In the genomic region with DNA sequence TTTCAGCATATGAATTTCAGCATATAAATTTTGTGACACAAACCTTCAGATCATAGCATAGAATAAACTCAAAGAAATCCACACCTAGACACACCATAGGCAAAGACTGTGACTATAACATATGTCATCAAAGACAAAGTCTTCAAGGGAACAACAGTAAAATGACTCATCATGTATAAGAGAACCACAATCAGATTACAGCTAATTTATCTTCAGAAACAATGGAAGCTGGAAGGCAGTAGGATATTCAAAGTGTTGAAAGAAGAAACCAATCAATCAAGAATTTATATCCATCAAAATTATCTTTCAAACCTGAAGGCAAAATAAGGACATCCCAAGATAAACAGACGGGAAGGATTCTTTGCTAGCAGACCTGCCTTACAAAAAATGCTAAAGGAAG, we compare ENCODE assay signal across 21 cellular contexts. TPM values are rescaled to one million over a fixed set of nuclear protein-coding genes. Genes with fewer than 3 reads are reported as not detected.
DNase-seq lines count a peak whose midpoint lies in the region; TF ChIP-seq lines count a peak whose summit lies in the region.
"Had no signal": no experiment of that assay in that cellular context is flagged by ENCODE, and none has a peak within 500 bp of the region (broad histone marks: within the 10 kb centered on the region; RNA-seq: fewer than 3 reads in every experiment).

No MANE protein-coding gene starts in this region.

- CTCF ChIA-PET in RWPE1 (lab: Yijun Ruan, JAX) = no interaction called here

- POLR2A ChIA-PET in RWPE1 (lab: Yijun Ruan, JAX; ENCODE audit: low non-redundant PET) = no interaction called here

- H3K27ac ChIP-seq in RWPE1 (no peak overlapping the region), right atrium auricular region (no peak overlapping the region)
- H3K27ac ChIP-seq: cardiac muscle cell, hepatocyte, tibial nerve had no signal

- no peak overlapping the region for H3K4me3 ChIP-seq in fibroblast of villous mesenchyme (ENCODE audit: low read depth, low read length)
- H3K4me3 ChIP-seq in right atrium auricular region = no peak overlapping the region
- no peak overlapping the region for H3K4me3 ChIP-seq in MG63
- H3K4me3 ChIP-seq: cardiac muscle cell, GM23338, hepatocyte, tibial nerve had no signal

- TF ChIP-seq CTCF in HFFc6 (IDR thresholded peaks at IDR 0.05) (no peak), RWPE1 (conservative IDR thresholded peaks at IDR 0.05; ENCODE audit: low read depth) (no peak), fibroblast of villous mesenchyme (IDR thresholded peaks at IDR 0.05; ENCODE audit: insufficient read depth, low read depth, low read length) (no peak), right atrium auricular region (IDR thresholded peaks at IDR 0.05) (no peak)

- H3K9me3 ChIP-seq in right atrium auricular region (no peaks in the 10 kb centered on the region), MG63 (no peaks in the 10 kb centered on the region)
- H3K9me3 ChIP-seq: BE2C, SK-N-SH, tibial nerve had no signal

- H3K27ac Mint-ChIP-seq in HFFc6 = no peak overlapping the region
- H3K27ac Mint-ChIP-seq: activated naive CD8-positive, alpha-beta T cell; GM23338; stimulated activated naive B cell treated with anti-CD40 and anti-IgM and Interleukin-4, amounts not matched to agents 10 μg/mL and 1 μg/mL and 100 μg/mL, for 72 hours had no signal

- H3K9me3 Mint-ChIP-seq in HFFc6 = peaks cover 9% of the 10 kb centered on the region
- H3K9me3 Mint-ChIP-seq: GM23338; stimulated activated naive B cell treated with anti-CD40 and anti-IgM and Interleukin-4, amounts not matched to agents 10 μg/mL and 1 μg/mL and 100 μg/mL, for 72 hours had no signal

- H3K4me3 Mint-ChIP-seq in HFFc6 = no peak overlapping the region
- H3K4me3 Mint-ChIP-seq: activated naive CD8-positive, alpha-beta T cell; GM23338; stimulated activated naive B cell treated with anti-CD40 and anti-IgM and Interleukin-4, amounts not matched to agents 10 μg/mL and 1 μg/mL and 100 μg/mL, for 72 hours had no signal

- DNase-seq in ELR (ENCODE audit: low read depth) (peak; percentile 77), HFFc6 (peak; percentile 35), RWPE1 (ENCODE audit: low spot score) (peak; percentile 54), fibroblast of villous mesenchyme (ENCODE audit: low read depth) (peak; percentile 6), Kasumi-1 (lab: John Stamatoyannopoulos, UW) (no peak), right atrium auricular region (ENCODE audit: low spot score) (no peak), MG63 (no peak)
- DNase-seq: BE2C; kidney; NCI-H187 treated with DMSO at 0.1 percent for 48 hours; NCI-H510A treated with DMSO at 0.1 percent for 48 hours; SK-N-SH; stimulated activated naive B cell treated with anti-CD40 and anti-IgM and Interleukin-4, amounts not matched to agents 10 μg/mL and 1 μg/mL and 100 μg/mL, for 72 hours had no signal

- peaks cover 18% of the 10 kb centered on the region for H3K36me3 Mint-ChIP-seq in HFFc6 (ENCODE audit: low read depth)
- H3K36me3 Mint-ChIP-seq: activated naive CD8-positive, alpha-beta T cell; stimulated activated naive B cell treated with anti-CD40 and anti-IgM and Interleukin-4, amounts not matched to agents 10 μg/mL and 1 μg/mL and 100 μg/mL, for 72 hours had no signal

- peaks cover 2% of the 10 kb centered on the region; the same call in 1 of the 2 replicates for H3K27me3 Mint-ChIP-seq in HFFc6 (ENCODE audit: insufficient read depth)

- H3K36me3 ChIP-seq in right atrium auricular region (no peaks in the 10 kb centered on the region), MG63 (no peaks in the 10 kb centered on the region)
- H3K36me3 ChIP-seq: BE2C, cardiac muscle cell, tibial nerve had no signal

- H3K4me1 Mint-ChIP-seq in HFFc6 (ENCODE audit: low read depth) = peaks cover 17% of the 10 kb centered on the region
- H3K4me1 Mint-ChIP-seq: GM23338; stimulated activated naive B cell treated with anti-CD40 and anti-IgM and Interleukin-4, amounts not matched to agents 10 μg/mL and 1 μg/mL and 100 μg/mL, for 72 hours had no signal

- no peaks in the 10 kb centered on the region for H3K27me3 ChIP-seq in right atrium auricular region
- H3K27me3 ChIP-seq in MG63 = no peaks in the 10 kb centered on the region
- H3K27me3 ChIP-seq: BE2C, cardiac muscle cell, hepatocyte, tibial nerve had no signal

- no peaks in the 10 kb centered on the region for H3K4me1 ChIP-seq in right atrium auricular region
- H3K4me1 ChIP-seq: tibial nerve had no signal

RNA-seq across cellular contexts. Expression of a gene that starts 29.0 kb away (rescaled TPM):
- not detected for total RNA-seq in HFFc6 (2021; fragmentation: NEBNext Ultra II Directional; extraction: Animal tissue kit (Norgen Biotek cat#: 25700))
- total RNA-seq in fibroblast of villous mesenchyme = not detected in 2 replicates
- total RNA-seq in right atrium auricular region = not detected
- total RNA-seq in MG63 (2014; rRNA removed; shearing (Covaris generic); ENCODE audit: low replicate concordance) = not detected in 2 replicates
- total RNA-seq: kidney, mesenteric fat pad, OCI-LY7, pulmonary artery endothelial cell, tibial nerve had no signal

Comparison
In these comparisons a context has a peak if more than half of its experiments do, and no peak if none do; other contexts are left out.
1. DNase-seq: peak in ELR (single experiment), HFFc6 (single experiment), RWPE1 (single experiment) and fibroblast of villous mesenchyme (single experiment); none in Kasumi-1 (0 of 2), right atrium auricular region (single experiment) and MG63 (single experiment).